Comparison of ENCODE assay signal across 8 cellular contexts in the genomic region with DNA sequence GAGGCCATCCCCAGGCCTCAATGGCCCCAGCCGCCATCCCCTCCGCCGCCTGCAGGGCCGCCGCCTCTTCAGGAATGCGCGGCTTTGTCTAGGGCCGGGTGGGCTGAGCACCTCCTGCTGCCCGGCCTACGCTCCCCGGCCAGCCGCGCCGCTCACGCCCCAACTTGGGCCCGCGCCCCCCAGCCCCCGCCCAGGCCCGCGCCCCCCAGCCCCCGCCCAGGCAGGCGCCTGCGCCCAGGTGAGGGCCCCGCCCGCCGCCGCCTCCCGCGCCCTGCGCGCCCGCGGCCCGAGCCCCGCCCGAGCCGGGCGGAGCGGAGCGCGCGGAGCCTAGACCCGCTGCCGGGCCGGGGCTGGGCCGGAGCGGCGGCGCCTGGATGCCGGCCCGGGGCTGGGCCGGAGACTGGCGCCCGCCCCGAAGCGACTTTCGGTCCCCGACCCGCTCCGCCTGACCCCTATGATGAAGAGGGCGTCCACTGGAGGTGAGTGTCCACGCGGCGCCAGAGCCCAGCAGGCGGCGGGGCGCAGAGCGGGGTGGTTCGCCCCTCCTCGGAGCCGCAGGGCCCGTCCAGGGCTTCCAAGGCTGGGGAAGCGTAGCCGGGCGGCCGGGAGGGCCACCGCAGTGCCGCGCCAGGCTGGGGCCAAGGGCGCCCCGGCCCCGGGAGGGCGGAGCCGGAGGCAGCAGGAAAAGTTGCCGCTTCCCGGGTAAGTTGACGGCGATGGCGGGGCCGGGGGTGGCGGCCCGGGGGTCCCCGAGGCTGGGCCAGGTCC. TPM values are rescaled to one million over a fixed set of nuclear protein-coding genes. Genes with fewer than 3 reads are reported as not detected.
DNase-seq lines count a peak whose midpoint lies in the region; ATAC-seq and TF ChIP-seq lines count a peak whose summit lies in the region.

No MANE protein-coding gene starts in this region.

- DNase-seq in NCI-H2196 (lab: John Stamatoyannopoulos, UW; ENCODE audit: unreplicated experiment) = peak; percentile 35
- DNase-seq in NCI-H2196 treated with DMSO at 0.1 percent for 48 hours (lab: John Stamatoyannopoulos, UW; ENCODE audit: unreplicated experiment) = no peak
- no peak for DNase-seq in RWPE2 (ENCODE audit: low spot score)
- DNase-seq in esophagus muscularis mucosa (ENCODE audit: extremely low spot score) = no peak
- DNase-seq in omental fat pad (ENCODE audit: low spot score) = no peak

- intact Hi-C loops in esophagus muscularis mucosa (cut with DNase I) = no loop called here

- H3K4me1 ChIP-seq in RWPE2 (ENCODE audit: insufficient read depth, poor library complexity, severe bottlenecking) = no peaks in the 10 kb centered on the region
- H3K4me1 ChIP-seq in esophagus muscularis mucosa = peaks cover 0 to 16% (median 14%) of the 10 kb centered on the region in 4 donors

- 0% methylated on average over 2 of the region's 93 CpGs for WGBS in esophagus muscularis mucosa

- no peak overlapping the region for H3K27ac ChIP-seq in RWPE2 (ENCODE audit: poor library complexity, severe bottlenecking)
- no peak overlapping the region for H3K27ac ChIP-seq in esophagus muscularis mucosa (replicated peaks in 1 of 4)

- no peaks in the 10 kb centered on the region for H3K36me3 ChIP-seq in RWPE2 (ENCODE audit: low read depth)
- no peaks in the 10 kb centered on the region for H3K36me3 ChIP-seq in esophagus muscularis mucosa

- H3K27me3 ChIP-seq in RWPE2 (ENCODE audit: insufficient read depth, poor library complexity, severe bottlenecking) (no peaks in the 10 kb centered on the region), esophagus muscularis mucosa (peaks cover 0 to 64% (median 23%) of the 10 kb centered on the region in 4 donors)

- peak; percentile 50 for ATAC-seq in RWPE2 (ENCODE audit: low read depth)
- ATAC-seq in omental fat pad (ENCODE audit: low FRiP score) = peak; percentile 37
- no peak for ATAC-seq in GM21717 (IDR thresholded peaks at IDR 0.05; ENCODE audit: unreplicated experiment)
- ATAC-seq in GM19397 (IDR thresholded peaks at IDR 0.05; ENCODE audit: unreplicated experiment) = no peak
- ATAC-seq in GM18909 (IDR thresholded peaks at IDR 0.05; ENCODE audit: poor library complexity, unreplicated experiment) = no peak

- no peak for TF ChIP-seq EP300 in esophagus muscularis mucosa (IDR thresholded peaks at IDR 0.05)

- no peak for TF ChIP-seq CTCF in RWPE2 (IDR thresholded peaks at IDR 0.05; ENCODE audit: poor library complexity, severe bottlenecking)
- peak in 1 of 3 experiments; percentile 2 for TF ChIP-seq CTCF in esophagus muscularis mucosa (IDR thresholded peaks at IDR 0.05)
- TF ChIP-seq CTCF in omental fat pad (IDR thresholded peaks at IDR 0.05) = no peak

- H3K4me3 ChIP-seq in RWPE2 (ENCODE audit: severe bottlenecking) (peak overlapping the region; percentile 85), esophagus muscularis mucosa (peak overlapping the region; percentile 49 to 65 (median 61))

- H3K9me3 ChIP-seq in RWPE2 (ENCODE audit: severe bottlenecking) (no peaks in the 10 kb centered on the region), esophagus muscularis mucosa (no peaks in the 10 kb centered on the region)

- no peak for TF ChIP-seq POLR2A in esophagus muscularis mucosa (IDR thresholded peaks at IDR 0.05; ENCODE audit: low read depth)

RNA-seq across cellular contexts. Expression of a gene that starts 34.3 kb away (rescaled TPM):
- total RNA-seq in esophagus muscularis mucosa (1 to 10 TPM; 1.4 to 7.2 (median 3.9) TPM), omental fat pad (10 to 100 TPM in 3 of 4 donors, 1 to 10 TPM in 1; 1.7 to 41.5 (median 14.2) TPM)

Comparison
In these comparisons a context has a peak if more than half of its experiments do, and no peak if none do; other contexts are left out.
1. ATAC-seq: peak in RWPE2 (single experiment) and omental fat pad (single experiment); none in GM21717 (single experiment), GM19397 (single experiment) and GM18909 (single experiment).